Comparison of ENCODE assay signal across 8 cellular contexts in the genomic region with DNA sequence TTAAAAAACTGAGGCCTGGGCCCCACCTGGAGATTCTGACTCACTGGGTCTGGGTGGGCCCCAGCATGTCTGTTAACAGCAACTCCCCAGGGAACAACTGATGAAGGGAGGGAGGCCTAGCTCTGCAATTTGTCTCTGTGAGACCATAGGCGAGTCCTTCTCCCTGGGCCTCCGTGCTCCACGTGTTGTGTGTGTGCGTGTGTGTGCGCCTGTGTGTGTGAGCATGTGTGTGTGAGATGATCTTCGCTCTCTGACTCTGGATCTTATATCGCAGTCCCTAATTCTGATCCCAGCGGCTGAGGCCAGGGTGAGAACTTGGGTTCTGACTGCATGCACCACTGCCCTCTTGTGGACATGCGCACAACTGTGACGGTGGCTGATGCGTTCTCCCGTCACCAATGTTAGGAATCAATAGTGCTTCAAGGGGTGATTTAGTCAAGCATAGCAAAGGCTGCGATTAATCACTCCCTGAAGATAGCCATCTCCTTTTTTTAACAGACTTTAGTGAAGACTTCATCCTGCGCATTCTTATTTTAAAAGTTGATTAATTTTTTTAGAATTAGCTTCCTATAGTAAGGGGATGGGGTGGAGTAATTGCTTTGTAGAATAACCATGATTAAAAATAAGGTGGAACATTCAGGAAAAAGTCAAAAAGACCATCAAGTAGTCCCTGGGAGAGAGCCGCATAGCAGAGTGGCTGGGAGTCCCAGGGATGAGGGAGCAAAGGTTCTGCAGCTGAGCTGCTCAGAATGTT.
DNase-seq lines count a peak whose midpoint lies in the region; ATAC-seq and TF ChIP-seq lines count a peak whose summit lies in the region.

No MANE protein-coding gene starts in this region.

- POLR2A ChIA-PET in activated B cell treated with CpG ODN at 0.5 μM for 24 hours (lab: Charles Lee) = interaction anchor here (0.7 to 1.9 kb wide), 14 partner anchors 11 to 1301 kb away, joined by 3 to 12 read pairs (median 4); a partner anchor contains a TSS

- H3K9me3 Mint-ChIP-seq in activated B cell treated with CpG ODN at 0.5 μM for 24 hours = no peaks in the 10 kb centered on the region

- H3K27ac Mint-ChIP-seq in activated B cell treated with CpG ODN at 0.5 μM for 24 hours = peak overlapping the region; percentile 79

- TF ChIP-seq CTCF in activated B cell treated with CpG ODN at 0.5 μM for 24 hours (IDR thresholded peaks at IDR 0.05) = no peak

- DNase-seq in ACHN (peak; percentile 65), NCI-H2171 (lab: John Stamatoyannopoulos, UW) (peak; percentile 71), activated B cell treated with CpG ODN at 0.5 μM for 24 hours (peak; percentile 71), caudate nucleus (lab: John Stamatoyannopoulos, UW) (peak in 57 of 61 donors; percentile 22 to 92 (median 61)), kidney tubule cell (ENCODE audit: low spot score) (peak; percentile 75)
- DNase-seq in stimulated activated CD4-positive, alpha-beta T cell treated with anti-CD3 and anti-CD28 coated beads, Interleukin-4, amount 100 ng/mL, for 1 hour = peak; percentile 80

- CTCF ChIA-PET in activated B cell treated with CpG ODN at 0.5 μM for 24 hours (lab: Charles Lee) = interaction anchor here (0.6 to 5.3 kb wide), 39 partner anchors 11 to 1307 kb away, joined by 3 to 92 read pairs (median 4); a partner anchor contains a TSS

- intact Hi-C loops in activated B cell treated with CpG ODN at 0.5 μM for 24 hours (cut with micrococcal nuclease) = loop anchor here (1.0 kb wide), 4 partner anchors 11 to 137 kb away; a partner anchor contains a TSS

- in situ Hi-C loops in ACHN (cut with HindIII; ENCODE audit: low pct_ligation_motif_present, low pct_unique_long_range_greater_than_20kb, low sequenced_read_pairs) = no loop called here

- peaks cover 25% of the 10 kb centered on the region for H3K4me1 Mint-ChIP-seq in activated B cell treated with CpG ODN at 0.5 μM for 24 hours

- no peaks in the 10 kb centered on the region for H3K36me3 Mint-ChIP-seq in activated B cell treated with CpG ODN at 0.5 μM for 24 hours (ENCODE audit: low read depth)

- no peaks in the 10 kb centered on the region for H3K27me3 Mint-ChIP-seq in activated B cell treated with CpG ODN at 0.5 μM for 24 hours

- no peak overlapping the region for H3K27ac ChIP-seq in caudate nucleus (ENCODE audit: low read depth, low read length)

- peak; percentile 82 for ATAC-seq in GM18520 (IDR thresholded peaks at IDR 0.05; ENCODE audit: unreplicated experiment)
- peak; percentile 87 for ATAC-seq in HG03103 (IDR thresholded peaks at IDR 0.05; ENCODE audit: low read depth, unreplicated experiment)
- ATAC-seq in activated B cell treated with CpG ODN at 0.5 μM for 24 hours (ENCODE audit: low read depth) = peak; percentile 90

- peak overlapping the region; percentile 72 for H3K4me3 Mint-ChIP-seq in activated B cell treated with CpG ODN at 0.5 μM for 24 hours
